ENCODE assay signal across 28 cellular contexts in the genomic region with DNA sequence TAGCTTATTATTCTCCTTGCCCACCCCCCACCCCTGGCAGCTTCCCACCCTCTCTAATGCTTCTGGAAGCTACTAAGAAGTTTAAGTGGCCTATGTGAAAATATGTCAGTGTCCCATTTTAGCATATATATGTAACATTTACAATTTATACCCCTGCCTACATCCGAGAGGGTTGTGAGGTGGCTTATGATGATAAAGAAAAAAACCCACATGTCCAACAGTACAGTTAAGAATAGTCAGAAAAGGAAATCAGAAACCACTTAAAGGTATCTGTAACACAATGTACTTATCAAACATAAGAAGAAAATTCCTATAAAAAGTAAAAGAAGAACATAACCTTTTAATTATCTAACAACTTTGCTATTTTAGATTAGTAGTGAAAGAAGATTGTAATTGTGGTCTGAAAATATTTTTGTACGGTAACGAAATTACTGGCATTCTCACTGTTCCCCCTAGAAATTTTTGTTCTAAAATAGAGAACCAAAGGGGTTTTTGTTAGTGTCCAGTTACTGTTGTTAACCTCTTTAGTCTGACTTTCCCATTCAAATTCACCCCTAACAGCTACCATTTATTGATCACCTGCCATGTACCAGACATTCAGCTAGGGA.
A peak's percentile ranks its signal among the peaks of the same experiment; 100 is the strongest.
DNase-seq lines count a peak whose midpoint lies in the region; ATAC-seq, FAIRE-seq and TF ChIP-seq lines count a peak whose summit lies in the region.
"Had no signal": no experiment of that assay in that cellular context is flagged by ENCODE, and none has a peak within 500 bp of the region (broad histone marks: within the 10 kb centered on the region; RNA-seq: fewer than 3 reads in every experiment).

No MANE protein-coding gene starts in this region.

- H3K27ac Mint-ChIP-seq in astrocyte (ENCODE audit: unreplicated experiment) (peak overlapping the region; percentile 56), MCF 10A (ENCODE audit: low read depth, unreplicated experiment) (no peak overlapping the region)
- H3K27ac Mint-ChIP-seq: activated CD4-positive, alpha-beta T cell treated with anti-CD3 and anti-CD28 coated beads for 36 hours; T-helper 2 cell treated with Interferon-gamma antibody and Interleukin-4, amounts not matched to agents 5 μg/mL and 100 μg/mL, for 36 hours had no signal

- no peak overlapping the region for H3K4me2 ChIP-seq in astrocyte (ENCODE audit: low read length)
- H3K4me2 ChIP-seq: PC-9 had no signal

- CTCF ChIA-PET in MCF 10A (lab: Yijun Ruan, JAX): no interaction called here

- intact Hi-C loops in MCF 10A (cut with micrococcal nuclease): no loop called here
- intact Hi-C loops in upper lobe of right lung (cut with DNase I): no loop called here

- H4K20me1 ChIP-seq in astrocyte (ENCODE audit: insufficient read depth, low read length): no peaks in the 10 kb centered on the region

- no peaks in the 10 kb centered on the region for H3K36me3 ChIP-seq in astrocyte (ENCODE audit: insufficient read depth, low read length)
- H3K36me3 ChIP-seq in upper lobe of right lung: peaks cover 4% of the 10 kb centered on the region
- H3K36me3 ChIP-seq: left ventricle myocardium inferior, prostate gland had no signal

- DNase-seq in astrocyte (ENCODE audit: low read depth) (no peak), MCF 10A (ENCODE audit: unreplicated experiment) (no peak), HUDEP-2 (lab: John Stamatoyannopoulos, UW; ENCODE audit: unreplicated experiment in 76 of 76) (no peak), upper lobe of right lung (no peak), NOMO-1 treated with dmso at 0.1 percent for 144 hours (lab: John Stamatoyannopoulos, UW; ENCODE audit: unreplicated experiment) (no peak)
- DNase-seq: activated CD4-positive, alpha-beta T cell treated with anti-CD3 and anti-CD28 coated beads for 36 hours; activated effector memory CD4-positive, alpha-beta T cell treated with anti-CD3 and anti-CD28 coated beads, Interleukin-2, amount 50 U/mL, for 16 hours; activated T-cell treated with anti-CD3 and anti-CD28 coated beads, Interleukin-2, amount 50 U/mL, for 1 hour; Calu3; DMS79 treated with DMSO at 0.1 percent for 48 hours; effector CD8-positive, alpha-beta T cell; GF-D8; left ventricle myocardium inferior; naive B cell; NCI-H1694; NCI-H524; nucleus accumbens; PC-9; stimulated activated CD4-positive, alpha-beta T cell treated with anti-CD3 and anti-CD28 coated beads, Interleukin-12 subunit alpha, Interleukin-12 subunit beta, amount 100 ng/mL, for 4 hours; stimulated activated CD4-positive, alpha-beta T cell treated with anti-CD3 and anti-CD28 coated beads, Interleukin-4, amount 100 ng/mL, for 1 hour had no signal

- H3K9me3 Mint-ChIP-seq in astrocyte (ENCODE audit: unreplicated experiment) (no peaks in the 10 kb centered on the region), MCF 10A (ENCODE audit: unreplicated experiment) (no peaks in the 10 kb centered on the region)
- H3K9me3 Mint-ChIP-seq: naive B cell; T-helper 2 cell treated with Interferon-gamma antibody and Interleukin-4, amounts not matched to agents 5 μg/mL and 100 μg/mL, for 36 hours had no signal

- no peak overlapping the region for H3K4me3 Mint-ChIP-seq in astrocyte (ENCODE audit: unreplicated experiment)
- no peak overlapping the region for H3K4me3 Mint-ChIP-seq in MCF 10A (ENCODE audit: unreplicated experiment)
- H3K4me3 Mint-ChIP-seq: activated CD4-positive, alpha-beta T cell treated with anti-CD3 and anti-CD28 coated beads for 36 hours; naive B cell; T-helper 2 cell treated with Interferon-gamma antibody and Interleukin-4, amounts not matched to agents 5 μg/mL and 100 μg/mL, for 36 hours had no signal

- H3K4me1 ChIP-seq in astrocyte (ENCODE audit: insufficient read depth, low read length) (no peaks in the 10 kb centered on the region), upper lobe of right lung (no peaks in the 10 kb centered on the region)
- H3K4me1 ChIP-seq: prostate gland had no signal

- ATAC-seq in GM19395 (IDR thresholded peaks at IDR 0.05; ENCODE audit: unreplicated experiment) (peak; percentile 47), HG02852 (IDR thresholded peaks at IDR 0.05; ENCODE audit: unreplicated experiment) (peak; percentile 44), upper lobe of right lung (no peak)
- ATAC-seq: activated CD4-positive, alpha-beta T cell treated with anti-CD3 and anti-CD28 coated beads for 36 hours; Right ventricle myocardium inferior; sciatic nerve had no signal

- H3K27ac ChIP-seq in astrocyte (ENCODE audit: low read depth, low read length) (no peak overlapping the region), upper lobe of right lung (no peak overlapping the region)
- H3K27ac ChIP-seq: epithelial cell of prostate, left ventricle myocardium inferior, PC-9, prostate gland had no signal

- H3K27me3 ChIP-seq in astrocyte (ENCODE audit: insufficient read depth, low read length) (no peaks in the 10 kb centered on the region), upper lobe of right lung (no peaks in the 10 kb centered on the region)

- H3K4me3 ChIP-seq in astrocyte (ENCODE audit: insufficient read depth, low read depth, low read length) (no peak overlapping the region), upper lobe of right lung (no peak overlapping the region)
- H3K4me3 ChIP-seq: left ventricle myocardium inferior, PC-9, prostate gland had no signal

- H3K4me1 Mint-ChIP-seq in astrocyte (ENCODE audit: low read depth, unreplicated experiment) (peaks cover 30% of the 10 kb centered on the region), MCF 10A (ENCODE audit: insufficient read depth, unreplicated experiment) (no peaks in the 10 kb centered on the region)

- no peaks in the 10 kb centered on the region for H3K79me2 ChIP-seq in astrocyte (ENCODE audit: insufficient read depth, low read length)

- no peak for FAIRE-seq in astrocyte (lab: Jason Lieb, UNC)
- FAIRE-seq: islet of Langerhans had no signal

- H3K27me3 Mint-ChIP-seq in astrocyte (ENCODE audit: low read depth, unreplicated experiment) (no peaks in the 10 kb centered on the region), MCF 10A (ENCODE audit: insufficient read depth, unreplicated experiment) (no peaks in the 10 kb centered on the region)
- H3K27me3 Mint-ChIP-seq: activated CD4-positive, alpha-beta T cell treated with anti-CD3 and anti-CD28 coated beads for 36 hours; naive B cell had no signal

- no peaks in the 10 kb centered on the region for H3K9me3 ChIP-seq in astrocyte (ENCODE audit: insufficient read depth, low read depth, low read length)
- H3K9me3 ChIP-seq in upper lobe of right lung: no peaks in the 10 kb centered on the region
- H3K9me3 ChIP-seq: left ventricle myocardium inferior, prostate gland had no signal

- H3K9ac ChIP-seq in astrocyte (ENCODE audit: low read length): no peak overlapping the region

- BruUV-seq in MCF 10A (replicated peaks; lab: Mats Ljungman, UMichigan): no TSS peak

- H3K36me3 Mint-ChIP-seq in astrocyte (ENCODE audit: low read depth, unreplicated experiment) (peaks cover 5% of the 10 kb centered on the region), MCF 10A (ENCODE audit: insufficient read depth, unreplicated experiment) (no peaks in the 10 kb centered on the region)

- no peak for TF ChIP-seq CTCF in astrocyte (IDR thresholded peaks at IDR 0.05; ENCODE audit: insufficient read depth, low read depth, low read length)
- no peak for TF ChIP-seq CTCF in MCF 10A (IDR thresholded peaks at IDR 0.05; ENCODE audit: unreplicated experiment)
- TF ChIP-seq CTCF in upper lobe of right lung (IDR thresholded peaks at IDR 0.05): no peak

- no peak overlapping the region for H2AFZ ChIP-seq in astrocyte (ENCODE audit: low read depth, low read length)
- H2AFZ ChIP-seq: PC-9 had no signal

- POLR2A ChIA-PET in MCF 10A (lab: Yijun Ruan, JAX): interaction anchor here (0.5 to 1.0 kb wide), 3 partner anchors 9 to 175 kb away, joined by 3 read pairs; no protein-coding TSS in a partner anchor
